In genomic region chr3:188830955-188831354, GRCh38 we compare ENCODE assay signal across 13 cellular contexts.
DNase-seq lines count a peak whose midpoint lies in the region; ATAC-seq and TF ChIP-seq lines count a peak whose summit lies in the region.
"Had no signal": no experiment of that assay in that cellular context is flagged by ENCODE, and none has a peak within 500 bp of the region (broad histone marks: within the 10 kb centered on the region; RNA-seq: fewer than 3 reads in every experiment).

No MANE protein-coding gene starts in this region.

- CTCF ChIA-PET in IMR-90 (lab: Yijun Ruan, JAX) = interaction anchor here (0.6 to 1.3 kb wide), 2 partner anchors 11 to 28 kb away, joined by 3 read pairs; no protein-coding TSS in a partner anchor

- no peak overlapping the region for H3K14ac ChIP-seq in IMR-90 (replicated peaks; ENCODE audit: low read depth, low read length)

- dilution Hi-C loops in IMR-90 (cut with HindIII; ENCODE audit: low sequenced_read_pairs, unreplicated experiment) = no loop called here

- no peak; the same call in 1 of the 2 replicates for TF ChIP-seq RAD21 in IMR-90 (IDR thresholded peaks at IDR 0.05; ENCODE audit: low read length)

- whole genome bisulfite sequencing in IMR-90 (ENCODE audit: extremely low coverage in 2 of 2, insufficient read length in 1 of 2), 2 experiments = no CpG with 5 or more reads among the region's 2 CpGs

- H2AK9ac ChIP-seq in IMR-90 (replicated peaks; ENCODE audit: low read depth, low read length, poor library complexity) = no peak overlapping the region

- no TSS peak for BruUV-seq in IMR-90 (replicated peaks; lab: Mats Ljungman, UMichigan)

- no peak overlapping the region for H3K4ac ChIP-seq in IMR-90 (ENCODE audit: low read depth, low read length)

- peak; percentile 30 for TF ChIP-seq CTCF in IMR-90 (conservative IDR thresholded peaks at IDR 0.05; ENCODE audit: low read depth, low read length)
- no peak for TF ChIP-seq CTCF in left lung (IDR thresholded peaks at IDR 0.05)

- DNase-seq in DMS53 (lab: John Stamatoyannopoulos, UW) = peak; percentile 15
- DNase-seq in DMS53 treated with DMSO at 0.1 percent for 48 hours (lab: John Stamatoyannopoulos, UW; ENCODE audit: unreplicated experiment) = no peak
- DNase-seq in IMR-90 = no peak
- DNase-seq in SKM-1 (lab: John Stamatoyannopoulos, UW; ENCODE audit: unreplicated experiment) = peak; percentile 22
- no peak for DNase-seq in left lung
- DNase-seq: activated T-cell treated with anti-CD3 and anti-CD28 coated beads for 4 hours, islet precursor cell, retina had no signal

- H4K91ac ChIP-seq in IMR-90 (ENCODE audit: insufficient read depth, low read depth, low read length) = no peak overlapping the region

- H2BK20ac ChIP-seq in IMR-90 (ENCODE audit: low read depth, low read length) = no peak overlapping the region

- no peak overlapping the region for H3K9ac ChIP-seq in IMR-90 (ENCODE audit: low read depth, low read length)

- peaks cover 6% of the 10 kb centered on the region for H3K4me1 ChIP-seq in IMR-90 (ENCODE audit: control insufficient read depth, insufficient read depth, low read length)
- peaks cover 0 to 35% of the 10 kb centered on the region in 2 donors for H3K4me1 ChIP-seq in left lung

- H3K56ac ChIP-seq in IMR-90 (ENCODE audit: extremely low read depth, insufficient read depth, low read length) = no peak overlapping the region

- peaks cover 20% of the 10 kb centered on the region; the same call in 1 of the 2 replicates for H4K20me1 ChIP-seq in IMR-90 (ENCODE audit: insufficient read depth, low read length)

- H3K27me3 ChIP-seq in IMR-90 (ENCODE audit: control insufficient read depth, insufficient read depth, low read length) (no peaks in the 10 kb centered on the region), left lung (no peaks in the 10 kb centered on the region)
- H3K27me3 ChIP-seq: SJSA1 had no signal

- H2AFZ ChIP-seq in IMR-90 (replicated peaks; ENCODE audit: low read length, poor library complexity) = no peak overlapping the region

- peaks cover 32 to 68% of the 10 kb centered on the region in 2 experiments for H3K79me1 ChIP-seq in IMR-90 (ENCODE audit: low read depth in 1 of 2, low read length in 2 of 2)

- no peak overlapping the region for H3K4me3 ChIP-seq in IMR-90 (ENCODE audit: insufficient read depth, low read depth, low read length)
- no peak overlapping the region for H3K4me3 ChIP-seq in left lung
- H3K4me3 ChIP-seq: SJSA1 had no signal

- no peak overlapping the region for H3K23ac ChIP-seq in IMR-90 (ENCODE audit: low read depth, low read length)

- no peak for TF ChIP-seq POLR2A in IMR-90 (IDR thresholded peaks at IDR 0.05; ENCODE audit: low read depth, low read length)

- H3K9me3 ChIP-seq in IMR-90 (ENCODE audit: control insufficient read depth, insufficient read depth, low read length) (no peaks in the 10 kb centered on the region), left lung (no peaks in the 10 kb centered on the region)
- H3K9me3 ChIP-seq: SJSA1 had no signal

- no peak overlapping the region for H3K18ac ChIP-seq in IMR-90 (ENCODE audit: low read depth, low read length)

- POLR2A ChIA-PET in IMR-90 (lab: Charles Lee; ENCODE audit: unreplicated experiment) = no interaction called here

- peaks cover 21% of the 10 kb centered on the region; the same call in 1 of the 2 replicates for H3K9me1 ChIP-seq in IMR-90 (ENCODE audit: insufficient read depth, low read length)

- H3K36me3 ChIP-seq in IMR-90 (ENCODE audit: control insufficient read depth, insufficient read depth, low read length) (no peaks in the 10 kb centered on the region), left lung (no peaks in the 10 kb centered on the region)

- no peak overlapping the region for H2BK5ac ChIP-seq in IMR-90 (ENCODE audit: low read depth, low read length, poor library complexity, severe bottlenecking)

- no peak overlapping the region for H4K8ac ChIP-seq in IMR-90 (ENCODE audit: low read depth in 2 of 2, low read length in 2 of 2)

- ATAC-seq in IMR-90 (ENCODE audit: low read depth) = no peak
- peak; percentile 59 for ATAC-seq in left lung
- no peak for ATAC-seq in HG03565 (IDR thresholded peaks at IDR 0.05; ENCODE audit: unreplicated experiment)
- no peak for ATAC-seq in HG03159 (IDR thresholded peaks at IDR 0.05; ENCODE audit: unreplicated experiment)
- ATAC-seq in GM21786 (IDR thresholded peaks at IDR 0.05; ENCODE audit: unreplicated experiment) = no peak
- ATAC-seq: stimulated activated memory B cell treated with anti-CD40 and anti-IgM and Interleukin-4, amounts not matched to agents 10 μg/mL and 1 μg/mL and 100 μg/mL, for 72 hours had no signal

- H2BK120ac ChIP-seq in IMR-90 (ENCODE audit: low read depth, low read length) = no peak overlapping the region

- H3K4me2 ChIP-seq in IMR-90 (ENCODE audit: low read depth, low read length) = no peak overlapping the region

- H4K5ac ChIP-seq in IMR-90 (ENCODE audit: low read depth, low read length) = no peak overlapping the region

- no peak overlapping the region for H2AK5ac ChIP-seq in IMR-90 (ENCODE audit: low read depth, low read length)

- H3K27ac ChIP-seq in IMR-90 (ENCODE audit: insufficient read depth, low read length) = no peak overlapping the region
- peak overlapping the region in 1 of 2 donors; percentile 31 for H3K27ac ChIP-seq in left lung
- H3K27ac ChIP-seq: SJSA1 had no signal

- in situ Hi-C loops in IMR-90 (cut with MboI; ENCODE audit: low sequenced_read_pairs) = no loop called here

- no peak overlapping the region for H2BK15ac ChIP-seq in IMR-90 (ENCODE audit: low read depth, low read length)

- intact Hi-C loops in IMR-90 (cut with micrococcal nuclease) = no loop called here
- intact Hi-C loops in left lung (cut with DNase I) = no loop called here

TF ChIP-seq in IMR-90, 13 proteins besides CTCF, POLR2A, EP300 and RAD21:
- TF ChIP-seq FOS (IDR thresholded peaks at IDR 0.05; ENCODE audit: low read depth, low read length) (no peak), NFE2L2 (IDR thresholded peaks at IDR 0.05; ENCODE audit: low read depth, low read length) (no peak), SMC3 (IDR thresholded peaks at IDR 0.05; ENCODE audit: low read depth, low read length) (peak; percentile 22; the same call in 1 of the 2 replicates), ELK1 (IDR thresholded peaks at IDR 0.05; ENCODE audit: borderline replicate concordance, low read depth, low read length) (no peak), RCOR1 (IDR thresholded peaks at IDR 0.05; ENCODE audit: insufficient replicate concordance, low read length) (no peak)

Comparison
In these comparisons a context has a peak if more than half of its experiments do, and no peak if none do; other contexts are left out.
1. DNase-seq: peak in DMS53 (single experiment) and SKM-1 (single experiment); none in DMS53 treated with DMSO at 0.1 percent for 48 hours (single experiment), IMR-90 (single experiment) and left lung (0 of 2).